Comparison of ENCODE assay signal across 9 cellular contexts in the genomic region with DNA sequence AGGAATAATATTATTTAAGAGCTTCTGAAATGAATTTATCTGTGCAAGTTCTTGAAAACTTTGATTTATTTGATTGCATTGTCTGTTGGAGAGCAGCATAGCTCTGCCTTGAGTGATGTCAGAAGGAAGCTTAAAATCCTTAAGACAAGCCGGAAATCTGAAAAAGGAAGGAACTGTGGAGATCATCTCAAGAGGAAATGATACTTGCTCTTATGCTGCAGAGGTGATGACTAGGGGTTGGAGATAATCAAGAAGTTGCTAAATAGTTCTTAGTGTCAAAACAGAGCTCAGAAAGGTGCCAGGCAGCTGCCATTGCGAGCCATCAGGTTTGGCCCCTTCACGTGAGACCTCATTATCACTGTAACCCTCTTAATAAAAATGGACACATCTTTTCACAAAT. TPM values are rescaled to one million over a fixed set of nuclear protein-coding genes. Genes with fewer than 3 reads are reported as not detected.
DNase-seq lines count a peak whose midpoint lies in the region; ATAC-seq and TF ChIP-seq lines count a peak whose summit lies in the region.
"Had no signal": no experiment of that assay in that cellular context is flagged by ENCODE, and none has a peak within 500 bp of the region (broad histone marks: within the 10 kb centered on the region; RNA-seq: fewer than 3 reads in every experiment).

No MANE protein-coding gene starts in this region.

- no peak for DNase-seq in activated naive CD4-positive, alpha-beta T cell treated with anti-CD3 and anti-CD28 coated beads, Interleukin-2, amount 10 ng/mL, durations not matched to agents 7 days and 5 days
- no peak for DNase-seq in activated naive CD4-positive, alpha-beta T cell (lab: John Stamatoyannopoulos, UW)
- no peak for DNase-seq in lung (ENCODE audit: low spot score)
- DNase-seq in transverse colon: no peak
- no peak for DNase-seq in effector memory CD4-positive, alpha-beta T cell
- DNase-seq in dedifferentiated amniotic fluid mesenchymal stem cell (ENCODE audit: extremely low spot score): no peak
- DNase-seq in NCI-H526 (lab: John Stamatoyannopoulos, UW): no peak
- DNase-seq: aorta had no signal

- H3K9me3 Mint-ChIP-seq in activated naive CD4-positive, alpha-beta T cell treated with anti-CD3 and anti-CD28 coated beads, Interleukin-2, amount 10 ng/mL, durations not matched to agents 7 days and 5 days: no peaks in the 10 kb centered on the region
- H3K9me3 Mint-ChIP-seq in activated T-helper 17 cell treated with anti-CD3 and anti-CD28 coated beads, Interleukin-2, amount 50 U/mL, for 72 hours: no peaks in the 10 kb centered on the region

- 12 to 52% methylated on average over 3 of the region's 3 CpGs for WGBS in lung, 2 donors
- WGBS in transverse colon (ENCODE audit: low coverage in 1 of 2), 2 donors: 60 to 70% methylated on average over 2 to 3 of the region's 3 CpGs

- TF ChIP-seq POLR2A in transverse colon (IDR thresholded peaks at IDR 0.05): no peak

- H3K36me3 Mint-ChIP-seq in activated naive CD4-positive, alpha-beta T cell treated with anti-CD3 and anti-CD28 coated beads, Interleukin-2, amount 10 ng/mL, durations not matched to agents 7 days and 5 days: no peaks in the 10 kb centered on the region
- H3K36me3 Mint-ChIP-seq in activated T-helper 17 cell treated with anti-CD3 and anti-CD28 coated beads, Interleukin-2, amount 50 U/mL, for 72 hours (ENCODE audit: low read depth): no peaks in the 10 kb centered on the region

- no peak overlapping the region for H3K4me3 Mint-ChIP-seq in activated naive CD4-positive, alpha-beta T cell treated with anti-CD3 and anti-CD28 coated beads, Interleukin-2, amount 10 ng/mL, durations not matched to agents 7 days and 5 days
- H3K4me3 Mint-ChIP-seq in activated T-helper 17 cell treated with anti-CD3 and anti-CD28 coated beads, Interleukin-2, amount 50 U/mL, for 72 hours: no peak overlapping the region

- H3K27me3 ChIP-seq in lung (ENCODE audit: control insufficient read depth, insufficient read depth): no peaks in the 10 kb centered on the region
- H3K27me3 ChIP-seq in transverse colon: no peaks in the 10 kb centered on the region
- H3K27me3 ChIP-seq in effector memory CD4-positive, alpha-beta T cell (replicated peaks; ENCODE audit: control insufficient read depth, insufficient read depth, low read length, poor library complexity, severe bottlenecking): no peaks in the 10 kb centered on the region

- peaks cover 0 to 20% of the 10 kb centered on the region in 2 donors for H3K4me1 ChIP-seq in lung (ENCODE audit: control insufficient read depth in 2 of 2, insufficient read depth in 2 of 2, low read length in 2 of 2)
- peaks cover 20 to 46% (median 22%) of the 10 kb centered on the region in 4 donors for H3K4me1 ChIP-seq in transverse colon
- H3K4me1 ChIP-seq in effector memory CD4-positive, alpha-beta T cell (ENCODE audit: control insufficient read depth, insufficient read depth, low read length, poor library complexity, severe bottlenecking): peaks cover 5% of the 10 kb centered on the region

- no peaks in the 10 kb centered on the region for H3K9me3 ChIP-seq in lung (ENCODE audit: control insufficient read depth in 2 of 2, insufficient read depth in 1 of 2, low read length in 1 of 2)
- no peaks in the 10 kb centered on the region for H3K9me3 ChIP-seq in transverse colon
- H3K9me3 ChIP-seq in effector memory CD4-positive, alpha-beta T cell (ENCODE audit: control insufficient read depth, low read length): no peaks in the 10 kb centered on the region

- in situ Hi-C loops in transverse colon (cut with MboI; ENCODE audit: low pct_ligation_motif_present in 1 of 4, low pct_unique_long_range_greater_than_20kb in 1 of 4, low sequenced_read_pairs in 3 of 4): no loop called here

- no peak for ATAC-seq in activated T-helper 17 cell treated with anti-CD3 and anti-CD28 coated beads, Interleukin-2, amount 50 U/mL, for 72 hours (replicated peaks)
- peak; percentile 27 for ATAC-seq in lung (ENCODE audit: insufficient read depth, low FRiP score)

- no peak for TF ChIP-seq EP300 in transverse colon (IDR thresholded peaks at IDR 0.05; ENCODE audit: low read depth)

- H3K4me3 ChIP-seq in lung (no peak overlapping the region), transverse colon (no peak overlapping the region)
- no peak overlapping the region for H3K4me3 ChIP-seq in effector memory CD4-positive, alpha-beta T cell (ENCODE audit: insufficient read depth, low read depth, low read length, poor library complexity, severe bottlenecking)

- CTCF ChIA-PET in activated naive CD4-positive, alpha-beta T cell treated with anti-CD3 and anti-CD28 coated beads, Interleukin-2, amount 10 ng/mL, durations not matched to agents 7 days and 5 days (lab: Charles Lee): interaction anchor here (0.9 to 2.4 kb wide), 6 partner anchors 11 to 100 kb away, joined by 3 to 21 read pairs (median 4); no protein-coding TSS in a partner anchor

- H3K27me3 Mint-ChIP-seq in activated naive CD4-positive, alpha-beta T cell treated with anti-CD3 and anti-CD28 coated beads, Interleukin-2, amount 10 ng/mL, durations not matched to agents 7 days and 5 days: no peaks in the 10 kb centered on the region
- H3K27me3 Mint-ChIP-seq in activated T-helper 17 cell treated with anti-CD3 and anti-CD28 coated beads, Interleukin-2, amount 50 U/mL, for 72 hours: no peaks in the 10 kb centered on the region

- H3K27ac ChIP-seq in lung (ENCODE audit: low read depth in 1 of 2, low read length in 1 of 2): peak overlapping the region in 1 of 2 donors; percentile 45
- H3K27ac ChIP-seq in transverse colon: peak overlapping the region; percentile 55 to 76 (median 68)
- H3K27ac ChIP-seq in effector memory CD4-positive, alpha-beta T cell (ENCODE audit: insufficient read depth, low read length, poor library complexity, severe bottlenecking): no peak overlapping the region

- peaks cover 25% of the 10 kb centered on the region for H3K4me1 Mint-ChIP-seq in activated naive CD4-positive, alpha-beta T cell treated with anti-CD3 and anti-CD28 coated beads, Interleukin-2, amount 10 ng/mL, durations not matched to agents 7 days and 5 days
- H3K4me1 Mint-ChIP-seq in activated T-helper 17 cell treated with anti-CD3 and anti-CD28 coated beads, Interleukin-2, amount 50 U/mL, for 72 hours: peaks cover 12% of the 10 kb centered on the region

- no peak for TF ChIP-seq CTCF in lung (IDR thresholded peaks at IDR 0.05; ENCODE audit: control extremely low read depth, extremely low read depth)
- no peak for TF ChIP-seq CTCF in transverse colon (IDR thresholded peaks at IDR 0.05)

- intact Hi-C loops in transverse colon (cut with DNase I; ENCODE audit: low total_unique reads): no loop called here

- peaks cover 0 to 2% of the 10 kb centered on the region in 2 donors for H3K36me3 ChIP-seq in lung (ENCODE audit: control insufficient read depth in 2 of 2, insufficient read depth in 2 of 2, low read length in 2 of 2)
- no peaks in the 10 kb centered on the region for H3K36me3 ChIP-seq in transverse colon
- H3K36me3 ChIP-seq in effector memory CD4-positive, alpha-beta T cell (ENCODE audit: control insufficient read depth, insufficient read depth, low read length): no peaks in the 10 kb centered on the region

- H3K27ac Mint-ChIP-seq in activated naive CD4-positive, alpha-beta T cell treated with anti-CD3 and anti-CD28 coated beads, Interleukin-2, amount 10 ng/mL, durations not matched to agents 7 days and 5 days: peak overlapping the region; percentile 39
- H3K27ac Mint-ChIP-seq in activated T-helper 17 cell treated with anti-CD3 and anti-CD28 coated beads, Interleukin-2, amount 50 U/mL, for 72 hours: peak overlapping the region; percentile 47

RNA-seq across cellular contexts. Expression of a gene that starts 34.7 kb away (rescaled TPM):
- 10 to 100 TPM; 12.7 to 13.4 TPM for total RNA-seq in activated T-helper 17 cell treated with anti-CD3 and anti-CD28 coated beads, Interleukin-2, amount 50 U/mL, for 72 hours
- total RNA-seq in lung (10 to 100 TPM; 18.2 to 26.8 TPM), transverse colon (100 to 1,000 TPM; 112 to 214 (median 172) TPM)
- 10 to 100 TPM; 10.2 to 32.3 TPM for polyA plus RNA-seq in lung

Comparison
In these comparisons a context has a peak if more than half of its experiments do, and no peak if none do; other contexts are left out.
1. RNA of a gene that starts 34.7 kb away (total RNA-seq): 112 to 214 TPM in transverse colon; 18.2 to 26.8 TPM in lung and 12.7 to 13.4 TPM in activated T-helper 17 cell treated with anti-CD3 and anti-CD28 coated beads, Interleukin-2, amount 50 U/mL, for 72 hours; every median in the first group is over 4 times any median in the second.